26 cellular contexts compared by ENCODE assay signal in genomic region chr20:19659468-19659867, GRCh38.
DNase-seq lines count a peak whose midpoint lies in the region; ATAC-seq, FAIRE-seq and TF ChIP-seq lines count a peak whose summit lies in the region.
"Had no signal": no experiment of that assay in that cellular context is flagged by ENCODE, and none has a peak within 500 bp of the region (broad histone marks: within the 10 kb centered on the region; RNA-seq: fewer than 3 reads in every experiment).

No MANE protein-coding gene starts in this region.

- no peak for TF ChIP-seq RAD21 in GM12878 (IDR thresholded peaks at IDR 0.05; ENCODE audit: insufficient read depth, low read depth, low read length)

- H3K36me3 Mint-ChIP-seq in stimulated activated naive B cell treated with anti-CD40 and anti-IgM and Interleukin-4, amounts not matched to agents 10 μg/mL and 1 μg/mL and 100 μg/mL, for 72 hours, result peaks cover 0 to 5% of the 10 kb centered on the region in 2 donors
- H3K36me3 Mint-ChIP-seq: activated naive CD4-positive, alpha-beta T cell treated with anti-CD3 and anti-CD28 coated beads, Interleukin-2, amount 50 U/mL, for 24 hours; mesothelial cell of epicardium had no signal

- peak overlapping the region; percentile 56 for H3K27ac Mint-ChIP-seq in stimulated activated naive B cell treated with anti-CD40 and anti-IgM and Interleukin-4, amounts not matched to agents 10 μg/mL and 1 μg/mL and 100 μg/mL, for 72 hours
- H3K27ac Mint-ChIP-seq: activated CD8-positive, alpha-beta T cell treated with anti-CD3 and anti-CD28 coated beads, Interleukin-2, amount 10 ng/mL, durations not matched to agents 7 days and 5 days; activated naive CD4-positive, alpha-beta T cell treated with anti-CD3 and anti-CD28 coated beads, Interleukin-2, amount 50 U/mL, for 24 hours; effector memory CD8-positive, alpha-beta T cell; mesothelial cell of epicardium had no signal

- H3K4me1 ChIP-seq in mammary epithelial cell (ENCODE audit: insufficient read depth, low read length) (no peaks in the 10 kb centered on the region), breast epithelium (no peaks in the 10 kb centered on the region), GM12878 (ENCODE audit: control insufficient read depth, insufficient read depth, low read length) (peaks cover 11% of the 10 kb centered on the region)
- H3K4me1 ChIP-seq: vagina had no signal

- CTCF ChIA-PET in mammary epithelial cell (lab: Charles Lee; ENCODE audit: low non-redundant PET) (no interaction called here), GM12878 (lab: Yijun Ruan, JAX) (interaction anchor here (1.0 to 10.4 kb wide), 6 partner anchors 13 to 453 kb away, joined by 3 to 264 read pairs (median 28); no protein-coding TSS in a partner anchor)

- no peak overlapping the region for H3K4me3 Mint-ChIP-seq in stimulated activated naive B cell treated with anti-CD40 and anti-IgM and Interleukin-4, amounts not matched to agents 10 μg/mL and 1 μg/mL and 100 μg/mL, for 72 hours
- H3K4me3 Mint-ChIP-seq: activated CD8-positive, alpha-beta T cell treated with anti-CD3 and anti-CD28 coated beads, Interleukin-2, amount 10 ng/mL, durations not matched to agents 7 days and 5 days; activated naive CD4-positive, alpha-beta T cell treated with anti-CD3 and anti-CD28 coated beads, Interleukin-2, amount 50 U/mL, for 24 hours; effector memory CD8-positive, alpha-beta T cell; mesothelial cell of epicardium had no signal

- in situ Hi-C loops in mammary epithelial cell (cut with MboI; ENCODE audit: low sequenced_read_pairs in 2 of 2) (loop anchor here (25.0 kb wide), 3 partner anchors 747 to 1247 kb away; no protein-coding TSS in a partner anchor), GM12878 (cut with MboI) (no loop called here)

- H3K9me3 ChIP-seq in mammary epithelial cell (replicated peaks; ENCODE audit: insufficient read depth, low read length), result no peaks in the 10 kb centered on the region
- H3K9me3 ChIP-seq in breast epithelium, result no peaks in the 10 kb centered on the region
- H3K9me3 ChIP-seq in GM12878 (replicated peaks; ENCODE audit: control insufficient read depth, insufficient read depth, low read length), result no peaks in the 10 kb centered on the region
- H3K9me3 ChIP-seq: sigmoid colon, testis, vagina had no signal

- ATAC-seq in HG03159 (IDR thresholded peaks at IDR 0.05; ENCODE audit: unreplicated experiment) (peak; percentile 53), GM12878 (peak; percentile 67), HG02852 (IDR thresholded peaks at IDR 0.05; ENCODE audit: unreplicated experiment) (no peak)
- ATAC-seq in stimulated activated naive B cell treated with anti-CD40 and anti-IgM and Interleukin-4, amounts not matched to agents 10 μg/mL and 1 μg/mL and 100 μg/mL, for 72 hours (replicated peaks), result peak; percentile 72 to 84
- ATAC-seq: activated CD8-positive, alpha-beta T cell treated with anti-CD3 and anti-CD28 coated beads, Interleukin-2, amount 10 ng/mL, durations not matched to agents 7 days and 5 days; effector memory CD8-positive, alpha-beta T cell; left cardiac atrium had no signal

- H3K4me3 ChIP-seq in mammary epithelial cell (replicated peaks in 1 of 3; ENCODE audit: insufficient read depth in 1 of 3, low read depth in 2 of 3, low read length in 3 of 3) (no peak overlapping the region), breast epithelium (no peak overlapping the region), GM12878 (no peak overlapping the region)
- H3K4me3 ChIP-seq: sigmoid colon, testis, vagina had no signal

- peaks cover 4 to 5% of the 10 kb centered on the region in 2 donors for H3K9me3 Mint-ChIP-seq in stimulated activated naive B cell treated with anti-CD40 and anti-IgM and Interleukin-4, amounts not matched to agents 10 μg/mL and 1 μg/mL and 100 μg/mL, for 72 hours
- H3K9me3 Mint-ChIP-seq: activated naive CD4-positive, alpha-beta T cell treated with anti-CD3 and anti-CD28 coated beads, Interleukin-2, amount 50 U/mL, for 24 hours; effector memory CD8-positive, alpha-beta T cell; mesothelial cell of epicardium had no signal

- dilution Hi-C loops in mammary epithelial cell (cut with HindIII; ENCODE audit: low sequenced_read_pairs), result no loop called here

- BruUV-seq in mammary epithelial cell (replicated peaks; lab: Mats Ljungman, UMichigan), result no TSS peak
- no TSS peak for BruUV-seq in GM12878 (replicated peaks; lab: Mats Ljungman, UMichigan)

- no peaks in the 10 kb centered on the region for H3K36me3 ChIP-seq in mammary epithelial cell (ENCODE audit: insufficient read depth, low read length)
- no peaks in the 10 kb centered on the region for H3K36me3 ChIP-seq in breast epithelium
- H3K36me3 ChIP-seq in GM12878 (ENCODE audit: control insufficient read depth in 2 of 2, insufficient read depth in 2 of 2, low read length in 1 of 2), result no peaks in the 10 kb centered on the region
- H3K36me3 ChIP-seq: sigmoid colon, vagina had no signal

- 59% methylated on average over 6 of the region's 6 CpGs for WGBS in mammary epithelial cell (ENCODE audit: low coverage, missing lambda C conversion rate)
- WGBS in GM12878 (ENCODE audit: insufficient coverage, insufficient replicate concordance, low lambda C conversion rate, missing lambda C conversion rate), result 2% methylated on average over 6 of the region's 6 CpGs

- intact Hi-C loops in mammary epithelial cell (cut with micrococcal nuclease), result no loop called here
- intact Hi-C loops in breast epithelium (cut with DNase I; ENCODE audit: low total_unique reads), result no loop called here
- intact Hi-C loops in GM12878 (cut with micrococcal nuclease; ENCODE audit: unreplicated experiment), result loop anchor here (5.0 kb wide), 1 partner anchor 1247 kb away; no protein-coding TSS in a partner anchor

- H2AFZ ChIP-seq in mammary epithelial cell (ENCODE audit: low read depth, low read length) (no peak overlapping the region), GM12878 (ENCODE audit: control insufficient read depth, low read depth, low read length) (no peak overlapping the region)

- no peak overlapping the region for H3K9ac ChIP-seq in mammary epithelial cell (ENCODE audit: insufficient read depth, low read length)
- H3K9ac ChIP-seq in GM12878 (ENCODE audit: control insufficient read depth, insufficient read depth, low read length), result no peak overlapping the region
- H3K9ac ChIP-seq: KMS-11 had no signal

- DNase-seq in mammary epithelial cell (peak; percentile 35), breast epithelium (ENCODE audit: low spot score in 2 of 2) (no peak), GM12878 (ENCODE audit: low read depth, low spot score) (no peak), NOMO-1 treated with DMSO at 0.1 percent for 48 hours (lab: John Stamatoyannopoulos, UW; ENCODE audit: unreplicated experiment) (no peak), DMS 273 treated with DMSO at 0.1 percent for 48 hours (lab: John Stamatoyannopoulos, UW) (no peak)
- peak; percentile 42 for DNase-seq in stimulated activated naive B cell treated with anti-CD40 and anti-IgM and Interleukin-4, amounts not matched to agents 10 μg/mL and 1 μg/mL and 100 μg/mL, for 72 hours
- DNase-seq: 8988T; activated CD4-positive, CD25-positive, alpha-beta regulatory T cell treated with anti-CD3 and anti-CD28 coated beads, Interleukin-2, amount 50 U/mL, for 72 hours; activated CD8-positive, alpha-beta T cell treated with anti-CD3 and anti-CD28 coated beads, Interleukin-2, amount 10 ng/mL, durations not matched to agents 7 days and 5 days; activated T-cell treated with anti-CD3 and anti-CD28 coated beads, Interleukin-2, amount 50 U/mL, for 1 hour; aorta; effector memory CD8-positive, alpha-beta T cell; H7; left cardiac atrium; NCI-H1048; NCI-H2029; NCI-H226; sigmoid colon; testis had no signal

- H3K27me3 ChIP-seq in mammary epithelial cell (ENCODE audit: insufficient read depth, low read length), result no peaks in the 10 kb centered on the region
- no peaks in the 10 kb centered on the region for H3K27me3 ChIP-seq in breast epithelium
- H3K27me3 ChIP-seq in GM12878 (replicated peaks in 1 of 2; ENCODE audit: control insufficient read depth in 2 of 2, insufficient read depth in 2 of 2, low read length in 1 of 2), result no peaks in the 10 kb centered on the region
- H3K27me3 ChIP-seq: sigmoid colon, testis, vagina had no signal

- TF ChIP-seq EP300 in GM12878 (IDR thresholded peaks at IDR 0.05; ENCODE audit: borderline replicate concordance in 1 of 2, control insufficient read depth in 1 of 2, low read depth in 2 of 2, low read length in 2 of 2), result no peak

- POLR2A ChIA-PET in GM12878 (lab: Charles Lee), result no interaction called here

- H3K27ac ChIP-seq in mammary epithelial cell (ENCODE audit: insufficient read depth, low read depth, low read length) (no peak overlapping the region), breast epithelium (no peak overlapping the region), GM12878 (ENCODE audit: control insufficient read depth, insufficient read depth) (no peak overlapping the region)
- H3K27ac ChIP-seq: KMS-11, sigmoid colon, testis, vagina had no signal

- no peaks in the 10 kb centered on the region for H4K20me1 ChIP-seq in mammary epithelial cell (ENCODE audit: insufficient read depth, low read length)
- no peaks in the 10 kb centered on the region for H4K20me1 ChIP-seq in GM12878 (ENCODE audit: control insufficient read depth, insufficient read depth)

- peaks cover 23 to 39% of the 10 kb centered on the region in 2 donors for H3K27me3 Mint-ChIP-seq in stimulated activated naive B cell treated with anti-CD40 and anti-IgM and Interleukin-4, amounts not matched to agents 10 μg/mL and 1 μg/mL and 100 μg/mL, for 72 hours

- TF ChIP-seq CTCF in mammary epithelial cell (conservative IDR thresholded peaks at IDR 0.05 in 1 of 2, IDR thresholded peaks at IDR 0.05 in 1 of 2; ENCODE audit: extremely low read depth in 1 of 2, insufficient read depth in 1 of 2, low read depth in 1 of 2, low read length in 2 of 2), result no peak
- no peak for TF ChIP-seq CTCF in breast epithelium (IDR thresholded peaks at IDR 0.05)
- TF ChIP-seq CTCF in GM12878 (IDR thresholded peaks at IDR 0.05 in 2 of 3, conservative IDR thresholded peaks at IDR 0.05 in 1 of 3; ENCODE audit: control insufficient read depth in 2 of 3, extremely low read depth in 1 of 3, insufficient read depth in 1 of 3, low read depth in 3 of 3, low read length in 3 of 3), result no peak

- FAIRE-seq in GM12878 (lab: Jason Lieb, UNC), result no peak
- FAIRE-seq: RCC 7860 had no signal

- H3K4me2 ChIP-seq in mammary epithelial cell (ENCODE audit: insufficient read depth, low read depth, low read length) (no peak overlapping the region), GM12878 (ENCODE audit: control insufficient read depth, insufficient read depth) (no peak overlapping the region)
- H3K4me2 ChIP-seq: KMS-11 had no signal

- RAD21 ChIA-PET in GM12878 (lab: Charles Lee; ENCODE audit: unreplicated experiment), result interaction anchor here (1.4 to 4.6 kb wide), 4 partner anchors 16 to 453 kb away, joined by 3 to 94 read pairs (median 13); no protein-coding TSS in a partner anchor

- H3K4me1 Mint-ChIP-seq in stimulated activated naive B cell treated with anti-CD40 and anti-IgM and Interleukin-4, amounts not matched to agents 10 μg/mL and 1 μg/mL and 100 μg/mL, for 72 hours, result peaks cover 33 to 34% of the 10 kb centered on the region in 2 donors
- H3K4me1 Mint-ChIP-seq: activated naive CD4-positive, alpha-beta T cell treated with anti-CD3 and anti-CD28 coated beads, Interleukin-2, amount 50 U/mL, for 24 hours had no signal

- SMC1A ChIA-PET in GM12878 (lab: Charles Lee; ENCODE audit: uncharacterized antibody, unreplicated experiment), result interaction anchor here (0.6 to 9.1 kb wide), 10 partner anchors 16 to 1600 kb away, joined by 3 to 150 read pairs (median 6); no protein-coding TSS in a partner anchor

- TF ChIP-seq POLR2A in breast epithelium (IDR thresholded peaks at IDR 0.05) (no peak), GM12878 (IDR thresholded peaks at IDR 0.05; ENCODE audit: low read depth, low read length) (no peak)

- no peaks in the 10 kb centered on the region for H3K79me2 ChIP-seq in mammary epithelial cell (ENCODE audit: insufficient read depth, low read length)
- H3K79me2 ChIP-seq in GM12878 (ENCODE audit: control insufficient read depth, insufficient read depth, low read length), result no peaks in the 10 kb centered on the region

Comparison
In these comparisons a context has a peak if more than half of its experiments do, and no peak if none do; other contexts are left out.
1. DNase-seq: peak in mammary epithelial cell (single experiment) and stimulated activated naive B cell treated with anti-CD40 and anti-IgM and Interleukin-4, amounts not matched to agents 10 μg/mL and 1 μg/mL and 100 μg/mL, for 72 hours (single experiment); none in breast epithelium (0 of 2), GM12878 (single experiment), NOMO-1 treated with DMSO at 0.1 percent for 48 hours (single experiment) and DMS 273 treated with DMSO at 0.1 percent for 48 hours (single experiment).